In genomic region chr12:118986043-118986442, GRCh38 we compare ENCODE assay signal across 1 cellular context.
TF ChIP-seq lines count a peak whose summit lies in the region.

No MANE protein-coding gene starts in this region.

TF ChIP-seq in GM23338, 12 proteins besides CTCF, POLR2A, EP300 and RAD21 (continued from another document):
- TF ChIP-seq ZNF462 (CRISPR knock-in tag; IDR thresholded peaks at IDR 0.05), result no peak
- TF ChIP-seq CREB1 (CRISPR knock-in tag; IDR thresholded peaks at IDR 0.05; ENCODE audit: low read depth), result no peak
